8 cellular contexts compared by ENCODE assay signal in the genomic region with DNA sequence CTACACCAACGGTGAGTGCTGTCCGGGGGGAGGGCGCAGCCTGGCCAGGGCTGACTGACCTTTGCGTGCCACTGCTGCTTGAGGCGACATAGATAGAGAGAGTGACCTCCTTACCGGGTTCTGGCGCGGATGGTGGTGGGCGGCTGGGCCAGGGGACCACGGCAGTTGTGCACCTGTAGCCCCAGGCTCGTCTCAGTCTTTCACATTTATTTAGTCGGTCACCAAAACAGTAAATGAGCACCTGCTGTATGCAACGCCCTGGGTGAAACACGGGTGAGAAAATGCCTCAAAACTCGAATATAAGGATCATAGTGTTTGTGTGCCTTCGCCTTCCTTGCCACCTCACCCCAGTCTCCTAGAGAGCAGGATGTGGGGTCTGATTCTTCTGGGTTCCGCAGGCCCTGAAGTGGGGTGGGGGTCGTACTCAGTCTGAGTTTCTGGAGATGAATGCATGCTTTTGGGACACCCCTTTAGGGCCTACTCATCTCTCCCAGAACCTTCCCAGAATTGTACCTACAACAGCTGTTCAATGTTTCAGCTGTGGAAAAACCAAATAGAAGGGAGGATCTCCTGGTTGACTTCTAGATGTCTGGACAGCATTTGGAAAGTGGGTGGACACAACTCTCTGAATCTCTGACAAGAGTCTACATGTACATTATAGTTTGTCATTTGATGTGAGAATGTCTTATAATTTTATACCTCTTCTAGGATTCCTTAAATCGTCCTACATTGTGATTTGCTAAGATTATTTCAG. TPM values are rescaled to one million over a fixed set of nuclear protein-coding genes. Genes with fewer than 3 reads are reported as not detected.
DNase-seq lines count a peak whose midpoint lies in the region; ATAC-seq, FAIRE-seq and TF ChIP-seq lines count a peak whose summit lies in the region.

No MANE protein-coding gene starts in this region.

- no peaks in the 10 kb centered on the region for H4K20me1 ChIP-seq in keratinocyte (ENCODE audit: control insufficient read depth, extremely low read depth, insufficient read depth, low read length)

- peaks cover 55% of the 10 kb centered on the region for H3K79me2 ChIP-seq in ACC112 (ENCODE audit: control insufficient read depth, insufficient read depth, low read length, unreplicated experiment)
- peaks cover 55% of the 10 kb centered on the region for H3K79me2 ChIP-seq in keratinocyte (ENCODE audit: control insufficient read depth, insufficient read depth, low read length)

- peak; percentile 14 for ATAC-seq in GM19438 (IDR thresholded peaks at IDR 0.05; ENCODE audit: low read depth, unreplicated experiment)
- ATAC-seq in body of pancreas, result peak; percentile 12
- no peak for ATAC-seq in stimulated activated naive CD8-positive, alpha-beta T cell treated with anti-CD3 and anti-CD28 coated beads, Interleukin-15, Interleukin-2, amounts not matched to agents 100 U/mL and 50 U/mL, for 24 hours

- H3K27ac ChIP-seq in ACC112 (ENCODE audit: low read depth, low read length), result peak overlapping the region; percentile 100
- H3K27ac ChIP-seq in body of pancreas, result peak overlapping the region; percentile 93 to 96 (median 95)
- H3K27ac ChIP-seq in keratinocyte (ENCODE audit: control insufficient read depth, insufficient read depth, low read length), result peak overlapping the region; percentile 99

- 2% methylated on average over 14 to 19 of the region's 19 CpGs for WGBS in body of pancreas, 2 donors

- TF ChIP-seq CTCF in LNCaP clone FGC (IDR thresholded peaks at IDR 0.05; ENCODE audit: control insufficient read depth, extremely low read depth, insufficient read depth) (no peak), body of pancreas (IDR thresholded peaks at IDR 0.05) (no peak), keratinocyte (optimal IDR thresholded peaks at IDR 0.05 in 1 of 3, IDR thresholded peaks at IDR 0.05 in 1 of 3, conservative IDR thresholded peaks at IDR 0.05 in 1 of 3; ENCODE audit: extremely low read depth in 1 of 3, insufficient read depth in 2 of 3, low read length in 3 of 3) (no peak)

- peak overlapping the region; percentile 90 for H3K4me2 ChIP-seq in keratinocyte (ENCODE audit: control insufficient read depth, extremely low read depth, insufficient read depth, low read depth, low read length)

- TF ChIP-seq POLR2A in body of pancreas (IDR thresholded peaks at IDR 0.05), result no peak

- H2AFZ ChIP-seq in ACC112 (ENCODE audit: low read length, unreplicated experiment) (peak overlapping the region; percentile 48), keratinocyte (ENCODE audit: control insufficient read depth, low read length) (peak overlapping the region; percentile 85)

- H3K9me3 ChIP-seq in body of pancreas (no peaks in the 10 kb centered on the region), keratinocyte (ENCODE audit: control insufficient read depth, low read depth, low read length) (no peaks in the 10 kb centered on the region)

- peak overlapping the region; percentile 96 for H3K9ac ChIP-seq in keratinocyte (ENCODE audit: control insufficient read depth, extremely low read depth, insufficient read depth, low read length)

- H3K27me3 ChIP-seq in ACC112 (ENCODE audit: insufficient read depth, low read length) (no peaks in the 10 kb centered on the region), body of pancreas (no peaks in the 10 kb centered on the region), keratinocyte (ENCODE audit: control insufficient read depth, extremely low read depth, insufficient read depth, low read length) (no peaks in the 10 kb centered on the region)

- dilution Hi-C loops in keratinocyte (cut with MboI; ENCODE audit: extremely low pct_ligation_motif_present, low sequenced_read_pairs), result no loop called here

- FAIRE-seq in keratinocyte (lab: Jason Lieb, UNC), result no peak

- intact Hi-C loops in body of pancreas (cut with DNase I), result no loop called here

- no peak for DNase-seq in LNCaP clone FGC (ENCODE audit: low read depth)
- peak in 2 of 4 donors; percentile 47 to 49 for DNase-seq in body of pancreas
- no peak for DNase-seq in keratinocyte (ENCODE audit: low read depth, low spot score)
- DNase-seq in stimulated activated naive CD8-positive, alpha-beta T cell treated with anti-CD3 and anti-CD28 coated beads, Interleukin-15, Interleukin-2, amounts not matched to agents 100 U/mL and 50 U/mL, for 24 hours, result peak; percentile 23
- DNase-seq in NCI-H1436 treated with DMSO at 0.1 percent for 48 hours (lab: John Stamatoyannopoulos, UW), result no peak
- no peak for DNase-seq in NCI-H2081 treated with DMSO at 0.1 percent for 48 hours (lab: John Stamatoyannopoulos, UW)

- H3K9me1 ChIP-seq in keratinocyte (ENCODE audit: control insufficient read depth, extremely low read depth, insufficient read depth, low read length), result no peaks in the 10 kb centered on the region

- H3K4me3 ChIP-seq in ACC112 (ENCODE audit: low read depth, low read length) (peak overlapping the region; percentile 98), LNCaP clone FGC (ENCODE audit: low read depth, low read length) (peak overlapping the region; percentile 98), body of pancreas (peak overlapping the region; percentile 93), keratinocyte (ENCODE audit: control insufficient read depth in 2 of 3, extremely low read depth in 1 of 3, insufficient read depth in 2 of 3, low read depth in 1 of 3, low read length in 3 of 3) (peak overlapping the region; percentile 95 to 98 (median 97))

- H3K36me3 ChIP-seq in ACC112 (ENCODE audit: insufficient read depth, low read length) (0 out of 2 replicates have a peak, but pooled peaks cover 2% of the 10 kb centered on the region), body of pancreas (replicated peaks in 1 of 2; ENCODE audit: insufficient read depth in 1 of 2, low read depth in 2 of 2) (no peaks in the 10 kb centered on the region), keratinocyte (ENCODE audit: control insufficient read depth in 2 of 2, extremely low read depth in 1 of 2, insufficient read depth in 2 of 2, low read length in 2 of 2) (no peaks in the 10 kb centered on the region)

- H3K4me1 ChIP-seq in ACC112 (ENCODE audit: control insufficient read depth, insufficient read depth, low read length, unreplicated experiment) (peaks cover 9% of the 10 kb centered on the region), body of pancreas (peaks cover 39% of the 10 kb centered on the region), keratinocyte (ENCODE audit: control insufficient read depth, extremely low read depth, insufficient read depth, low read length) (peaks cover 11% of the 10 kb centered on the region)

RNA-seq across cellular contexts. Expression of a gene that starts 0.8 kb away (rescaled TPM):
- total RNA-seq in body of pancreas, result 10 to 100 TPM; 10.2 to 12.2 TPM
- polyA plus RNA-seq in keratinocyte, result 14.2 to 19.2 TPM (median 18.3 TPM) in 3 replicates
- 3.7 TPM for polyA plus RNA-seq in keratinocyte (2011; ENCODE audit: low read depth)
- polyA plus RNA-seq in keratinocyte (2011; cell fraction: cytosol; rRNA removed), result 8.3 and 18.2 TPM in 2 replicates
- polyA plus RNA-seq in keratinocyte (2011; cell fraction: nucleus; rRNA removed), result 22.5 and 26.6 TPM in 2 replicates
- 8.1 and 9.9 TPM in 2 replicates for polyA plus RNA-seq in keratinocyte (2012; ENCODE audit: low replicate concordance)
- 23.3 to 30.2 TPM (median 26.5 TPM) in 3 replicates for polyA minus RNA-seq in keratinocyte
- 9.8 TPM for polyA minus RNA-seq in keratinocyte (2011; cell fraction: cytosol; rRNA and poly(A)+ RNA removed)
- 22.8 and 39.9 TPM in 2 replicates for polyA minus RNA-seq in keratinocyte (2011; cell fraction: nucleus; rRNA and poly(A)+ RNA removed)

RNA-seq across cellular contexts. Expression of a gene that starts 16.7 kb away (rescaled TPM):
- total RNA-seq in body of pancreas, result 10 to 100 TPM; 28.3 to 35.9 TPM
- 36.1 to 56.1 TPM (median 39.2 TPM) in 3 replicates for polyA plus RNA-seq in keratinocyte
- 45.6 TPM for polyA plus RNA-seq in keratinocyte (2011; ENCODE audit: low read depth)
- 37.5 and 61.7 TPM in 2 replicates for polyA plus RNA-seq in keratinocyte (2011; cell fraction: cytosol; rRNA removed)
- 42.0 and 75.9 TPM in 2 replicates for polyA plus RNA-seq in keratinocyte (2011; cell fraction: nucleus; rRNA removed)
- polyA plus RNA-seq in keratinocyte (2012; ENCODE audit: low replicate concordance), result 39.8 and 48.7 TPM in 2 replicates
- polyA minus RNA-seq in keratinocyte, result 19.7 to 96.6 TPM (median 33.6 TPM) in 3 replicates
- polyA minus RNA-seq in keratinocyte (2011; cell fraction: cytosol; rRNA and poly(A)+ RNA removed), result 31.8 TPM
- polyA minus RNA-seq in keratinocyte (2011; cell fraction: nucleus; rRNA and poly(A)+ RNA removed), result 18.3 and 36.5 TPM in 2 replicates
